23 cellular contexts compared by ENCODE assay signal in the genomic region with DNA sequence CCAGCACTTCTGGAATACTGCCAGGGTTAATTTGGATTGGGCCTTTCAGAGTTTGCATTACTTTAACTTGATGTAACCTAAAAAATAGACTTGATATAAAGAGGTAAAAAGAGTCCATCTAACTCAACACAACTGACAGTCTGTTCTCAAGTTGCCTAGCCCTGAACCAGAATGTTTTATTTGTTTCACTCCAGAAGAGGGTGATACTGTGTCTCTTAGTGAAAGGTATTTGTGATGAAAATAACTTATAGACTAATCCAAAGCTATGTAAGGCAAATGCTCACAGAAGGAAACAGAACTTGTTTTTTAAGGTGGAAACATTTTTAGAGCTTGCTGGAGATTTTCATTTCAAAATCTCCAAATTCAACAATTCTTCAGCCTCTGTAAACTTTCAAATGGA.
A peak's percentile ranks its signal among the peaks of the same experiment; 100 is the strongest.
DNase-seq lines count a peak whose midpoint lies in the region; ATAC-seq and TF ChIP-seq lines count a peak whose summit lies in the region.
"Had no signal": no experiment of that assay in that cellular context is flagged by ENCODE, and none has a peak within 500 bp of the region (broad histone marks: within the 10 kb centered on the region; RNA-seq: fewer than 3 reads in every experiment).

No MANE protein-coding gene starts in this region.

- no peak overlapping the region for H3K4me3 ChIP-seq in smooth muscle cell
- H3K4me3 ChIP-seq: body of pancreas, dorsolateral prefrontal cortex, heart left ventricle, psoas muscle had no signal

- POLR2A ChIA-PET in HEK293T (lab: Yijun Ruan, JAX) = no interaction called here

- no peak for TF ChIP-seq CTCF in smooth muscle cell (IDR thresholded peaks at IDR 0.05; ENCODE audit: borderline replicate concordance, insufficient read depth, poor library complexity, severe bottlenecking)

- peak; percentile 63 for ATAC-seq in effector memory CD8-positive, alpha-beta T cell (replicated peaks)
- ATAC-seq in GM19324 (IDR thresholded peaks at IDR 0.05; ENCODE audit: low FRiP score, unreplicated experiment) (no peak), HG02623 (IDR thresholded peaks at IDR 0.05; ENCODE audit: unreplicated experiment) (no peak)
- ATAC-seq: body of pancreas; esophagus mucosa; heart left ventricle; psoas muscle; stimulated activated naive B cell treated with anti-CD40 and anti-IgM and Interleukin-4, amounts not matched to agents 10 μg/mL and 1 μg/mL and 100 μg/mL, for 72 hours had no signal

- H3K9me3 Mint-ChIP-seq in effector memory CD8-positive, alpha-beta T cell = no peaks in the 10 kb centered on the region
- H3K9me3 Mint-ChIP-seq: CD8-positive, alpha-beta memory T cell had no signal

- no peak overlapping the region for H3K4me3 Mint-ChIP-seq in effector memory CD8-positive, alpha-beta T cell
- H3K4me3 Mint-ChIP-seq: activated CD4-positive, alpha-beta T cell treated with anti-CD3 and anti-CD28 coated beads, Interleukin-2, amount 10 ng/mL, durations not matched to agents 24 days and 14 days; CD8-positive, alpha-beta memory T cell; nephron; stimulated activated naive B cell treated with anti-CD40 and anti-IgM and Interleukin-4, amounts not matched to agents 10 μg/mL and 1 μg/mL and 100 μg/mL, for 72 hours had no signal

- H3K27me3 Mint-ChIP-seq in effector memory CD8-positive, alpha-beta T cell = no peaks in the 10 kb centered on the region
- H3K27me3 Mint-ChIP-seq: activated CD4-positive, alpha-beta T cell treated with anti-CD3 and anti-CD28 coated beads, Interleukin-2, amount 10 ng/mL, durations not matched to agents 24 days and 14 days; stimulated activated naive B cell treated with anti-CD40 and anti-IgM and Interleukin-4, amounts not matched to agents 10 μg/mL and 1 μg/mL and 100 μg/mL, for 72 hours had no signal

- no peaks in the 10 kb centered on the region for H3K9me3 ChIP-seq in smooth muscle cell (replicated peaks; ENCODE audit: low read depth)
- H3K9me3 ChIP-seq: body of pancreas, heart left ventricle, psoas muscle had no signal

- H2AFZ ChIP-seq in smooth muscle cell (ENCODE audit: low read depth) = no peak overlapping the region

- DNase-seq in NCI-H748 (lab: John Stamatoyannopoulos, UW; ENCODE audit: unreplicated experiment) = peak; percentile 82
- DNase-seq in NCI-H748 treated with DMSO at 0.1 percent for 48 hours (lab: John Stamatoyannopoulos, UW) = no peak
- peak; percentile 17 for DNase-seq in NCI-H526 treated with DMSO at 0.1 percent for 48 hours (lab: John Stamatoyannopoulos, UW)
- no peak for DNase-seq in effector memory CD8-positive, alpha-beta T cell
- no peak for DNase-seq in smooth muscle cell (lab: John Stamatoyannopoulos, UW; ENCODE audit: unreplicated experiment)
- no peak for DNase-seq in HEK293T (ENCODE audit: extremely low spot score)
- DNase-seq: activated CD4-positive, alpha-beta T cell treated with anti-CD3 and anti-CD28 coated beads, Interleukin-2, amount 10 ng/mL, durations not matched to agents 24 days and 14 days; activated naive CD4-positive, alpha-beta T cell; body of pancreas; dorsolateral prefrontal cortex; heart left ventricle; NCI-H2029; NCI-H82; psoas muscle; RPMI8226; stimulated activated naive B cell treated with anti-CD40 and anti-IgM and Interleukin-4, amounts not matched to agents 10 μg/mL and 1 μg/mL and 100 μg/mL, for 72 hours; SW 1271; trophoblast cell had no signal

- CTCF ChIA-PET in HEK293T (lab: Yijun Ruan, JAX) = interaction anchor here (0.5 kb wide), 1 partner anchor 135 kb away, joined by 5 read pairs; no protein-coding TSS in a partner anchor

- no peaks in the 10 kb centered on the region for H3K36me3 Mint-ChIP-seq in effector memory CD8-positive, alpha-beta T cell (ENCODE audit: insufficient read depth)

- no peaks in the 10 kb centered on the region for H3K36me3 ChIP-seq in smooth muscle cell (ENCODE audit: low read depth)
- H3K36me3 ChIP-seq: heart left ventricle had no signal

- H3K4me2 ChIP-seq in smooth muscle cell = no peak overlapping the region

- H3K27ac Mint-ChIP-seq in effector memory CD8-positive, alpha-beta T cell = no peak overlapping the region
- H3K27ac Mint-ChIP-seq: activated CD4-positive, alpha-beta T cell treated with anti-CD3 and anti-CD28 coated beads, Interleukin-2, amount 10 ng/mL, durations not matched to agents 24 days and 14 days; nephron; stimulated activated naive B cell treated with anti-CD40 and anti-IgM and Interleukin-4, amounts not matched to agents 10 μg/mL and 1 μg/mL and 100 μg/mL, for 72 hours had no signal

- peaks cover 9 to 13% of the 10 kb centered on the region in 2 donors for H3K4me1 Mint-ChIP-seq in effector memory CD8-positive, alpha-beta T cell (ENCODE audit: low read depth in 2 of 2)

- peak overlapping the region; percentile 69 for H3K27ac ChIP-seq in smooth muscle cell (ENCODE audit: low read depth)
- H3K27ac ChIP-seq: body of pancreas, dorsolateral prefrontal cortex, heart left ventricle, psoas muscle had no signal

- no peaks in the 10 kb centered on the region for H3K27me3 ChIP-seq in smooth muscle cell (ENCODE audit: low read depth)
- H3K27me3 ChIP-seq: body of pancreas, dorsolateral prefrontal cortex, heart left ventricle had no signal

- peaks cover 3% of the 10 kb centered on the region for H3K4me1 ChIP-seq in smooth muscle cell (ENCODE audit: low read depth)
- H3K4me1 ChIP-seq: body of pancreas, psoas muscle had no signal

- H3K9ac ChIP-seq in smooth muscle cell (ENCODE audit: low read depth) = no peak overlapping the region

- no peaks in the 10 kb centered on the region for H4K20me1 ChIP-seq in smooth muscle cell (ENCODE audit: low read depth)

- H3K79me2 ChIP-seq in smooth muscle cell (ENCODE audit: low read depth) = no peaks in the 10 kb centered on the region

- peaks cover 7% of the 10 kb centered on the region for H3F3A ChIP-seq in smooth muscle cell (ENCODE audit: low read depth)

TF ChIP-seq in HEK293T, 16 proteins besides CTCF, POLR2A, EP300 and RAD21:
- TF ChIP-seq TARDBP (IDR thresholded peaks at IDR 0.05) = no peak
- TF ChIP-seq HDGF (IDR thresholded peaks at IDR 0.05; ENCODE audit: borderline replicate concordance) = no peak
- TF ChIP-seq CTBP1 (IDR thresholded peaks at IDR 0.05; ENCODE audit: borderline replicate concordance) = no peak
- TF ChIP-seq NFRKB (IDR thresholded peaks at IDR 0.05) = no peak
- TF ChIP-seq BHLHE40 (IDR thresholded peaks at IDR 0.05; ENCODE audit: borderline replicate concordance) = no peak

Comparison
In these comparisons a context has a peak if more than half of its experiments do, and no peak if none do; other contexts are left out.
1. DNase-seq: peak in NCI-H748 (single experiment) and NCI-H526 treated with DMSO at 0.1 percent for 48 hours (single experiment); none in NCI-H748 treated with DMSO at 0.1 percent for 48 hours (single experiment), effector memory CD8-positive, alpha-beta T cell (0 of 3), smooth muscle cell (single experiment) and HEK293T (single experiment).